8 cellular contexts compared by ENCODE assay signal in genomic region chr21:46188226-46189212, GRCh38. TPM values are rescaled to one million over a fixed set of nuclear protein-coding genes. Genes with fewer than 3 reads are reported as not detected.
A peak's percentile ranks its signal among the peaks of the same experiment; 100 is the strongest.
DNase-seq lines count a peak whose midpoint lies in the region; ATAC-seq and TF ChIP-seq lines count a peak whose summit lies in the region.

No MANE protein-coding gene starts in this region.

- H3K4me3 ChIP-seq in fibroblast of villous mesenchyme (ENCODE audit: low read depth, low read length) = no peak overlapping the region

- peak overlapping the region; percentile 50 for H3K4me3 Mint-ChIP-seq in HFFc6
- no peak overlapping the region for H3K4me3 Mint-ChIP-seq in osteocyte (ENCODE audit: unreplicated experiment)
- H3K4me3 Mint-ChIP-seq in activated T-cell treated with anti-CD3 and anti-CD28 coated beads, Interleukin-2, amount 50 U/mL, for 72 hours = no peak overlapping the region

- H3K4me1 Mint-ChIP-seq in HFFc6 (ENCODE audit: low read depth) (peaks cover 41% of the 10 kb centered on the region), osteocyte (ENCODE audit: unreplicated experiment) (peaks cover 41% of the 10 kb centered on the region)
- no peaks in the 10 kb centered on the region for H3K4me1 Mint-ChIP-seq in activated T-cell treated with anti-CD3 and anti-CD28 coated beads, Interleukin-2, amount 50 U/mL, for 72 hours (ENCODE audit: low read depth)

- H3K27ac Mint-ChIP-seq in HFFc6 (peak overlapping the region; percentile 72), osteocyte (ENCODE audit: unreplicated experiment) (peak overlapping the region; percentile 84)
- no peak overlapping the region for H3K27ac Mint-ChIP-seq in activated T-cell treated with anti-CD3 and anti-CD28 coated beads, Interleukin-2, amount 50 U/mL, for 72 hours

- H3K36me3 Mint-ChIP-seq in HFFc6 (ENCODE audit: low read depth) (peaks cover 12% of the 10 kb centered on the region), osteocyte (ENCODE audit: unreplicated experiment) (peaks cover 11% of the 10 kb centered on the region)
- peaks cover 0 to 3% of the 10 kb centered on the region in 2 donors for H3K36me3 Mint-ChIP-seq in activated T-cell treated with anti-CD3 and anti-CD28 coated beads, Interleukin-2, amount 50 U/mL, for 72 hours (ENCODE audit: insufficient read depth in 2 of 2)

- ATAC-seq in activated T-cell treated with anti-CD3 and anti-CD28 coated beads, Interleukin-2, amount 50 U/mL, for 72 hours (replicated peaks in 1 of 2) = no peak

- peaks cover 2% of the 10 kb centered on the region for H3K27me3 Mint-ChIP-seq in HFFc6 (ENCODE audit: insufficient read depth)
- H3K27me3 Mint-ChIP-seq in osteocyte (ENCODE audit: unreplicated experiment) = no peaks in the 10 kb centered on the region
- peaks cover 11% of the 10 kb centered on the region for H3K27me3 Mint-ChIP-seq in activated T-cell treated with anti-CD3 and anti-CD28 coated beads, Interleukin-2, amount 50 U/mL, for 72 hours (ENCODE audit: low read depth)

- TF ChIP-seq CTCF in HFFc6 (IDR thresholded peaks at IDR 0.05) (no peak), fibroblast of villous mesenchyme (IDR thresholded peaks at IDR 0.05; ENCODE audit: insufficient read depth, low read depth, low read length) (no peak), osteocyte (IDR thresholded peaks at IDR 0.05) (no peak)

- DNase-seq in HFFc6 (peak; percentile 61), RPMI7951 (ENCODE audit: low read depth) (peak; percentile 84), fibroblast of villous mesenchyme (ENCODE audit: low read depth) (peak; percentile 74), osteocyte (ENCODE audit: extremely low spot score, unreplicated experiment) (peak; percentile 81), SKM-1 treated with dmso at 0.1 percent for 144 hours (lab: John Stamatoyannopoulos, UW; ENCODE audit: unreplicated experiment) (no peak)
- no peak for DNase-seq in stimulated activated CD4-positive, alpha-beta T cell treated with anti-CD3 and anti-CD28 coated beads, Interleukin-4, amount 100 ng/mL, for 4 hours
- DNase-seq in activated CD4-positive, CD25-positive, alpha-beta regulatory T cell (lab: John Stamatoyannopoulos, UW) = no peak
- DNase-seq in activated T-cell treated with anti-CD3 and anti-CD28 coated beads, Interleukin-2, amount 50 U/mL, for 72 hours = no peak

- H3K9me3 Mint-ChIP-seq in HFFc6 (no peaks in the 10 kb centered on the region), osteocyte (ENCODE audit: unreplicated experiment) (no peaks in the 10 kb centered on the region)
- no peaks in the 10 kb centered on the region for H3K9me3 Mint-ChIP-seq in activated T-cell treated with anti-CD3 and anti-CD28 coated beads, Interleukin-2, amount 50 U/mL, for 72 hours

RNA-seq across cellular contexts. Expression of gene SPATC1L, which starts 4.3 kb away (rescaled TPM):
- 10 to 100 TPM; 11.3 to 14.7 (median 13.1) TPM for total RNA-seq in HFFc6 (2021; fragmentation: NEBNext Ultra II Directional; extraction: Animal tissue kit (Norgen Biotek cat#: 25700))
- 17.2 and 18.6 TPM in 2 replicates for total RNA-seq in RPMI7951 (2014; rRNA removed; shearing (Covaris generic))
- total RNA-seq in fibroblast of villous mesenchyme (5.8 and 9.5 TPM in 2 replicates), osteocyte (17.5 and 18.9 TPM in 2 replicates)
- total RNA-seq in activated T-cell treated with anti-CD3 and anti-CD28 coated beads, Interleukin-2, amount 50 U/mL, for 72 hours = 10 to 100 TPM in 1 of 2 donors, 1 to 10 TPM in 1; 2.6 to 12.9 TPM

RNA-seq across cellular contexts. Expression of gene FTCD, which starts 33.1 kb away (rescaled TPM):
- 1 to 10 TPM in 1 of 6 experiments, under 1 TPM in 4, not detected in 1; 0.12 to 1.2 (median 0.17) TPM for total RNA-seq in HFFc6 (2021; fragmentation: NEBNext Ultra II Directional; extraction: Animal tissue kit (Norgen Biotek cat#: 25700))
- 0.20 and 0.36 TPM in 2 replicates for total RNA-seq in RPMI7951 (2014; rRNA removed; shearing (Covaris generic))
- total RNA-seq in fibroblast of villous mesenchyme (under 0.01 and 0.43 TPM in 2 replicates), osteocyte (2.3 and 2.5 TPM in 2 replicates)
- under 1 TPM; 0.74 to 1.00 TPM for total RNA-seq in activated T-cell treated with anti-CD3 and anti-CD28 coated beads, Interleukin-2, amount 50 U/mL, for 72 hours

RNA-seq across cellular contexts. Expression of gene LSS, which starts 40.1 kb away (rescaled TPM):
- 10 to 100 TPM; 47.9 to 61.3 (median 50.6) TPM for total RNA-seq in HFFc6 (2021; fragmentation: NEBNext Ultra II Directional; extraction: Animal tissue kit (Norgen Biotek cat#: 25700))
- total RNA-seq in RPMI7951 (2014; rRNA removed; shearing (Covaris generic)) = 26.7 and 32.9 TPM in 2 replicates
- total RNA-seq in fibroblast of villous mesenchyme = 139 and 182 TPM in 2 replicates
- total RNA-seq in osteocyte = 92.0 and 101 TPM in 2 replicates
- total RNA-seq in activated T-cell treated with anti-CD3 and anti-CD28 coated beads, Interleukin-2, amount 50 U/mL, for 72 hours = 10 to 100 TPM; 18.9 to 22.4 TPM

Comparison
In these comparisons a context has a peak if more than half of its experiments do, and no peak if none do; other contexts are left out.
1. DNase-seq: peak in HFFc6 (single experiment), RPMI7951 (single experiment), fibroblast of villous mesenchyme (single experiment) and osteocyte (single experiment); none in stimulated activated CD4-positive, alpha-beta T cell treated with anti-CD3 and anti-CD28 coated beads, Interleukin-4, amount 100 ng/mL, for 4 hours (0 of 2), activated CD4-positive, CD25-positive, alpha-beta regulatory T cell (0 of 4), SKM-1 treated with dmso at 0.1 percent for 144 hours (single experiment) and activated T-cell treated with anti-CD3 and anti-CD28 coated beads, Interleukin-2, amount 50 U/mL, for 72 hours (0 of 2).